26 cellular contexts compared by ENCODE assay signal in genomic region chr14:71466942-71467341, GRCh38.
A peak's percentile ranks its signal among the peaks of the same experiment; 100 is the strongest.
DNase-seq lines count a peak whose midpoint lies in the region; ATAC-seq and TF ChIP-seq lines count a peak whose summit lies in the region.
"Had no signal": no experiment of that assay in that cellular context is flagged by ENCODE, and none has a peak within 500 bp of the region (broad histone marks: within the 10 kb centered on the region; RNA-seq: fewer than 3 reads in every experiment).

No MANE protein-coding gene starts in this region.

- DNase-seq in SJSA1 (ENCODE audit: low read depth in 1 of 2, low spot score in 2 of 2) (no peak), osteocyte (ENCODE audit: extremely low spot score, unreplicated experiment) (no peak), HPDE6-E6E7 (ENCODE audit: extremely low spot score) (no peak), middle frontal gyrus (ENCODE audit: extremely low spot score, low spot score) (no peak), COLO668 (lab: John Stamatoyannopoulos, UW; ENCODE audit: unreplicated experiment) (no peak)
- DNase-seq: activated CD4-positive, alpha-beta T cell treated with anti-CD3 and anti-CD28 coated beads for 1 hour; activated CD8-positive, alpha-beta memory T cell treated with anti-CD3 and anti-CD28 coated beads for 24 hours; activated gamma-delta T cell; activated T-cell treated with anti-CD3 and anti-CD28 coated beads, Interleukin-2, amount 50 U/mL, for 1 hour; CD8-positive, alpha-beta T cell; effector memory CD4-positive, alpha-beta T cell; heart left ventricle; IMR-90; lower lobe of right lung; NCI-H1092 treated with DMSO at 0.1 percent for 48 hours; NCI-H187 treated with DMSO at 0.1 percent for 48 hours; NCI-H748 treated with DMSO at 0.1 percent for 48 hours; right lobe of liver; RPMI8226; stimulated activated CD4-positive, alpha-beta T cell treated with anti-CD3 and anti-CD28 coated beads, Interleukin-4, amount 100 ng/mL, for 24 hours; T-helper 17 cell had no signal

- no peak for TF ChIP-seq CTCF in osteocyte (IDR thresholded peaks at IDR 0.05)

- peaks cover 3% of the 10 kb centered on the region; the same call in 1 of the 2 replicates for H3K9me3 ChIP-seq in SJSA1 (replicated peaks)
- H3K9me3 ChIP-seq: lower lobe of right lung, right lobe of liver had no signal

- H3K79me2 ChIP-seq in ACC112 (ENCODE audit: control insufficient read depth, insufficient read depth, low read length, unreplicated experiment), result peaks cover 36% of the 10 kb centered on the region

- no peak overlapping the region for H3K4me3 Mint-ChIP-seq in osteocyte (ENCODE audit: unreplicated experiment)
- H3K4me3 Mint-ChIP-seq: CD8-positive, alpha-beta T cell; stimulated activated effector memory CD8-positive, alpha-beta T cell treated with anti-CD3 and anti-CD28 coated beads, Interleukin-12 subunit alpha, Interleukin-12 subunit beta, amount 100 ng/mL, for 72 hours; T-helper 17 cell had no signal

- peaks cover 25% of the 10 kb centered on the region for H3K4me1 Mint-ChIP-seq in osteocyte (ENCODE audit: unreplicated experiment)

- H3K27me3 Mint-ChIP-seq in osteocyte (ENCODE audit: unreplicated experiment), result no peaks in the 10 kb centered on the region
- H3K27me3 Mint-ChIP-seq: T-helper 17 cell had no signal

- peak overlapping the region; percentile 35 for H3K27ac Mint-ChIP-seq in osteocyte (ENCODE audit: unreplicated experiment)
- H3K27ac Mint-ChIP-seq: CD8-positive, alpha-beta T cell; stimulated activated effector memory CD8-positive, alpha-beta T cell treated with anti-CD3 and anti-CD28 coated beads, Interleukin-12 subunit alpha, Interleukin-12 subunit beta, amount 100 ng/mL, for 72 hours; T-helper 17 cell had no signal

- H3K4me1 ChIP-seq in ACC112 (ENCODE audit: control insufficient read depth, insufficient read depth, low read length, unreplicated experiment) (peaks cover 23% of the 10 kb centered on the region), SJSA1 (replicated peaks) (peaks cover 34% of the 10 kb centered on the region)
- H3K4me1 ChIP-seq: lower lobe of right lung, parathyroid adenoma, right lobe of liver had no signal

- H3K36me3 ChIP-seq in ACC112 (ENCODE audit: insufficient read depth, low read length) (peaks cover 16% of the 10 kb centered on the region; the same call in 1 of the 2 replicates), SJSA1 (0 out of 2 replicates have a peak, but pooled peaks cover 4% of the 10 kb centered on the region)
- H3K36me3 ChIP-seq: heart left ventricle, lower lobe of right lung, right lobe of liver had no signal

- H3K36me3 Mint-ChIP-seq in osteocyte (ENCODE audit: unreplicated experiment), result peaks cover 7% of the 10 kb centered on the region

- peak overlapping the region; percentile 62 for H3K27ac ChIP-seq in ACC112 (ENCODE audit: low read depth, low read length)
- peak overlapping the region; percentile 19 for H3K27ac ChIP-seq in SJSA1
- H3K27ac ChIP-seq in cingulate gyrus (ENCODE audit: low read depth, low read length), result peak overlapping the region; percentile 57
- H3K27ac ChIP-seq: heart left ventricle, lower lobe of right lung, parathyroid adenoma, right lobe of liver had no signal

- no peak for ATAC-seq in HG02759 (IDR thresholded peaks at IDR 0.05; ENCODE audit: unreplicated experiment)
- ATAC-seq: CD8-positive, alpha-beta T cell; heart left ventricle; lower lobe of right lung; right lobe of liver; stimulated activated effector memory CD8-positive, alpha-beta T cell treated with anti-CD3 and anti-CD28 coated beads, Interleukin-12 subunit alpha, Interleukin-12 subunit beta, amount 100 ng/mL, for 72 hours; T-helper 17 cell had no signal

- H3K27me3 ChIP-seq in ACC112 (ENCODE audit: insufficient read depth, low read length), result no peaks in the 10 kb centered on the region
- no peaks in the 10 kb centered on the region for H3K27me3 ChIP-seq in SJSA1 (replicated peaks)
- H3K27me3 ChIP-seq: heart left ventricle, right lobe of liver had no signal

- H3K4me3 ChIP-seq in ACC112 (ENCODE audit: low read depth, low read length) (peak overlapping the region; percentile 53), SJSA1 (no peak overlapping the region)
- H3K4me3 ChIP-seq: heart left ventricle, lower lobe of right lung, right lobe of liver had no signal

- peaks cover 11% of the 10 kb centered on the region for H3K9me3 Mint-ChIP-seq in osteocyte (ENCODE audit: unreplicated experiment)

- H2AFZ ChIP-seq in ACC112 (ENCODE audit: low read length, unreplicated experiment), result no peak overlapping the region
- H2AFZ ChIP-seq: parathyroid adenoma had no signal
